8 cellular contexts compared by ENCODE assay signal in genomic region chr2:69253893-69254292, GRCh38.
DNase-seq lines count a peak whose midpoint lies in the region; ATAC-seq, FAIRE-seq and TF ChIP-seq lines count a peak whose summit lies in the region.

No MANE protein-coding gene starts in this region.

- H2AFZ ChIP-seq in astrocyte (ENCODE audit: low read depth, low read length) = no peak overlapping the region
- no peak overlapping the region for H2AFZ ChIP-seq in smooth muscle cell (ENCODE audit: low read depth)

- H4K20me1 ChIP-seq in astrocyte (ENCODE audit: insufficient read depth, low read length) = no peaks in the 10 kb centered on the region
- H4K20me1 ChIP-seq in smooth muscle cell (ENCODE audit: low read depth) = no peaks in the 10 kb centered on the region

- peak; percentile 55 for DNase-seq in H54 (ENCODE audit: insufficient read length, low spot score)
- peak; percentile 99 for DNase-seq in astrocyte (ENCODE audit: low read depth)
- no peak for DNase-seq in left ventricle myocardium superior
- DNase-seq in smooth muscle cell (lab: John Stamatoyannopoulos, UW; ENCODE audit: unreplicated experiment) = no peak
- no peak for DNase-seq in activated T-cell treated with anti-CD3 and anti-CD28 coated beads, Interleukin-2, amount 50 U/mL, for 1 hour
- DNase-seq in SHP77 treated with DMSO at 0.1 percent for 48 hours (lab: John Stamatoyannopoulos, UW) = no peak

- no peak overlapping the region for H3K4me3 Mint-ChIP-seq in astrocyte (ENCODE audit: unreplicated experiment)

- no peaks in the 10 kb centered on the region for H3K9me3 ChIP-seq in astrocyte (ENCODE audit: insufficient read depth, low read depth, low read length)
- no peaks in the 10 kb centered on the region for H3K9me3 ChIP-seq in smooth muscle cell (replicated peaks; ENCODE audit: low read depth)

- peak overlapping the region; percentile 79 for H3K27ac ChIP-seq in astrocyte (ENCODE audit: low read depth, low read length)
- peak overlapping the region; percentile 95 for H3K27ac ChIP-seq in smooth muscle cell (ENCODE audit: low read depth)

- no peak overlapping the region for H3K27ac Mint-ChIP-seq in astrocyte (ENCODE audit: unreplicated experiment)

- TF ChIP-seq CTCF in astrocyte (IDR thresholded peaks at IDR 0.05; ENCODE audit: insufficient read depth, low read depth, low read length) (no peak), smooth muscle cell (IDR thresholded peaks at IDR 0.05; ENCODE audit: borderline replicate concordance, insufficient read depth, poor library complexity, severe bottlenecking) (no peak)

- no peak for TF ChIP-seq POLR2A in H54 (IDR thresholded peaks at IDR 0.05; ENCODE audit: low read depth, low read length)

- H3K27me3 ChIP-seq in astrocyte (ENCODE audit: insufficient read depth, low read length) (no peaks in the 10 kb centered on the region), smooth muscle cell (ENCODE audit: low read depth) (no peaks in the 10 kb centered on the region)

- peak; percentile 93 for ATAC-seq in left ventricle myocardium superior
- ATAC-seq in GM21717 (IDR thresholded peaks at IDR 0.05; ENCODE audit: unreplicated experiment) = no peak
- ATAC-seq in HG02938 (IDR thresholded peaks at IDR 0.05; ENCODE audit: unreplicated experiment) = no peak

- intact Hi-C loops in left ventricle myocardium superior (cut with micrococcal nuclease) = no loop called here

- 17% methylated on average over 7 of the region's 7 CpGs for WGBS in smooth muscle cell (ENCODE audit: low lambda C conversion rate)

- H3K9me3 Mint-ChIP-seq in astrocyte (ENCODE audit: unreplicated experiment) = peaks cover 7% of the 10 kb centered on the region

- H3K4me1 ChIP-seq in astrocyte (ENCODE audit: insufficient read depth, low read length) (peaks cover 17% of the 10 kb centered on the region), smooth muscle cell (ENCODE audit: low read depth) (peaks cover 18% of the 10 kb centered on the region)

- H3K36me3 ChIP-seq in astrocyte (ENCODE audit: insufficient read depth, low read length) = no peaks in the 10 kb centered on the region
- no peaks in the 10 kb centered on the region for H3K36me3 ChIP-seq in smooth muscle cell (ENCODE audit: low read depth)

- H3K4me3 ChIP-seq in astrocyte (ENCODE audit: insufficient read depth, low read depth, low read length) (no peak overlapping the region), smooth muscle cell (no peak overlapping the region)

- H3K79me2 ChIP-seq in astrocyte (ENCODE audit: insufficient read depth, low read length) (no peaks in the 10 kb centered on the region), smooth muscle cell (ENCODE audit: low read depth) (no peaks in the 10 kb centered on the region)

- FAIRE-seq in H54 (lab: Jason Lieb, UNC) (peak; percentile 99), astrocyte (lab: Jason Lieb, UNC) (peak; percentile 100)

- peaks cover 28% of the 10 kb centered on the region for H3F3A ChIP-seq in smooth muscle cell (ENCODE audit: low read depth)

- H3K9ac ChIP-seq in astrocyte (ENCODE audit: low read length) (peak overlapping the region; percentile 42), smooth muscle cell (ENCODE audit: low read depth) (peak overlapping the region; percentile 64)

- H3K36me3 Mint-ChIP-seq in astrocyte (ENCODE audit: low read depth, unreplicated experiment) = no peaks in the 10 kb centered on the region

- H3K4me2 ChIP-seq in astrocyte (ENCODE audit: low read length) (peak overlapping the region; percentile 69), smooth muscle cell (peak overlapping the region; percentile 65)

- H3K27me3 Mint-ChIP-seq in astrocyte (ENCODE audit: low read depth, unreplicated experiment) = peaks cover 6% of the 10 kb centered on the region

- H3K4me1 Mint-ChIP-seq in astrocyte (ENCODE audit: low read depth, unreplicated experiment) = no peaks in the 10 kb centered on the region

Comparison
In these comparisons a context has a peak if more than half of its experiments do, and no peak if none do; other contexts are left out.
1. DNase-seq: peak in H54 (single experiment) and astrocyte (single experiment); none in left ventricle myocardium superior (single experiment), smooth muscle cell (single experiment), activated T-cell treated with anti-CD3 and anti-CD28 coated beads, Interleukin-2, amount 50 U/mL, for 1 hour (single experiment) and SHP77 treated with DMSO at 0.1 percent for 48 hours (single experiment).